ENCODE assay signal across 1 cellular context in genomic region chrX:133053854-133054565, GRCh38.
TF ChIP-seq lines count a peak whose summit lies in the region.

No MANE protein-coding gene starts in this region.

TF ChIP-seq in H1, 55 proteins besides CTCF, POLR2A, EP300 and RAD21 (continued from another document):
- no peak for TF ChIP-seq CHD7 (IDR thresholded peaks at IDR 0.05; ENCODE audit: insufficient replicate concordance, low read length)
- no peak for TF ChIP-seq MAX (IDR thresholded peaks at IDR 0.05)
- TF ChIP-seq CTBP2 (IDR thresholded peaks at IDR 0.05; ENCODE audit: borderline replicate concordance, insufficient read depth, insufficient read length, low read length): no peak
- TF ChIP-seq SAP30 (IDR thresholded peaks at IDR 0.05; ENCODE audit: insufficient read depth, insufficient replicate concordance, low read length): no peak
